In the genomic region with DNA sequence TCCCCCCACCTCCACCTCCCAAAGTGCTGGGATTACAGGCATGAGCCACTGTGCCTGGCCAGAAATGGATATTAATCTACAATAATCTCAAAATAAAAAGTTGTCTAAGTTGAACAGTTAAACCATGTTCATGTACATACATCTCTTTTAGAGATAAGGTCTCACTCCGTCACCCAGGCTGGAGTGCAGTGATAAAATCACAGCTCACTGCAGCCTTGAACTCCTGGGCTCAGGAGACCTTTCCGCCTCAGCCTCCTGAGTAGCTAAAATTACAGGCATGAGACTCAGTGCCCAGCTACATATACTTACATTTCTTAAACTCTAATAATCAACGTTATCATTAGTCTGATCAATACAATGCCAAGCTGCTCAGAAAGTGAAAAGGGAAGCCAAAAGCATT, we compare ENCODE assay signal across 20 cellular contexts. TPM values are rescaled to one million over a fixed set of nuclear protein-coding genes. Genes with fewer than 3 reads are reported as not detected.
DNase-seq lines count a peak whose midpoint lies in the region; ATAC-seq, FAIRE-seq and TF ChIP-seq lines count a peak whose summit lies in the region.
"Had no signal": no experiment of that assay in that cellular context is flagged by ENCODE, and none has a peak within 500 bp of the region (broad histone marks: within the 10 kb centered on the region; RNA-seq: fewer than 3 reads in every experiment).

No MANE protein-coding gene starts in this region.

- TF ChIP-seq RAD21 in K562 (CRISPR knock-in tag; conservative IDR thresholded peaks at IDR 0.05 in 1 of 2, IDR thresholded peaks at IDR 0.05 in 1 of 2) = no peak

- no peaks in the 10 kb centered on the region for H3K79me2 ChIP-seq in K562 (ENCODE audit: control insufficient read depth, insufficient read depth, low read length)

- H3K27me3 ChIP-seq in left ventricle myocardium inferior (ENCODE audit: low read depth) (no peaks in the 10 kb centered on the region), right cardiac atrium (ENCODE audit: control insufficient read depth, insufficient read depth) (no peaks in the 10 kb centered on the region), K562 (ENCODE audit: control insufficient read depth in 2 of 2, insufficient read depth in 2 of 2, low read length in 2 of 2) (no peaks in the 10 kb centered on the region), tibial artery (no peaks in the 10 kb centered on the region), MG63 (no peaks in the 10 kb centered on the region)

- no peak overlapping the region for H2AFZ ChIP-seq in K562 (ENCODE audit: low read depth, low read length)

- no peaks in the 10 kb centered on the region for H3K9me1 ChIP-seq in K562 (ENCODE audit: control insufficient read depth, insufficient read depth, low read length)

- H3K36me3 ChIP-seq in left ventricle myocardium inferior = peaks cover 23% of the 10 kb centered on the region
- peaks cover 4% of the 10 kb centered on the region; the same call in 1 of the 3 replicates for H3K36me3 ChIP-seq in K562 (ENCODE audit: control insufficient read depth, insufficient read depth, low read length)
- H3K36me3 ChIP-seq in tibial artery = peaks cover 0 to 22% (median 15%) of the 10 kb centered on the region in 3 donors
- no peaks in the 10 kb centered on the region for H3K36me3 ChIP-seq in MG63

- H3K9me3 ChIP-seq in left ventricle myocardium inferior (replicated peaks) (no peaks in the 10 kb centered on the region), right cardiac atrium (ENCODE audit: control insufficient read depth, low read length) (no peaks in the 10 kb centered on the region), K562 (replicated peaks; ENCODE audit: control insufficient read depth, insufficient read depth, low read depth, low read length) (no peaks in the 10 kb centered on the region), tibial artery (no peaks in the 10 kb centered on the region), MG63 (no peaks in the 10 kb centered on the region)
- H3K9me3 ChIP-seq: A549 had no signal

- no peak for TF ChIP-seq CTCF in left ventricle myocardium inferior (IDR thresholded peaks at IDR 0.05; ENCODE audit: borderline replicate concordance)
- no peak for TF ChIP-seq CTCF in K562 (IDR thresholded peaks at IDR 0.05 in 2 of 3, conservative IDR thresholded peaks at IDR 0.05 in 1 of 3; ENCODE audit: insufficient read depth in 2 of 3, low read depth in 1 of 3, low read length in 3 of 3)
- TF ChIP-seq CTCF in tibial artery (IDR thresholded peaks at IDR 0.05) = no peak

- no peak for FAIRE-seq in K562 (lab: Jason Lieb, UNC)
- FAIRE-seq: A549, GM19239, H1 had no signal

- no TSS peak for BruUV-seq in K562 (replicated peaks; lab: Mats Ljungman, UMichigan)

- POLR2A ChIA-PET in K562 (lab: Yijun Ruan, JAX) = interaction anchor here (3.2 kb wide), 1 partner anchor 8 kb away, joined by 10 read pairs; no protein-coding TSS in a partner anchor

- CTCF ChIA-PET in K562 (lab: Yijun Ruan, JAX; ENCODE audit: low intra/inter-chr PET ratio) = no interaction called here

- TF ChIP-seq EP300 in K562 (IDR thresholded peaks at IDR 0.05; ENCODE audit: low read length) = no peak

- no peak overlapping the region for H3K9ac ChIP-seq in K562 (ENCODE audit: insufficient read depth in 1 of 2, low read depth in 2 of 2, low read length in 2 of 2)

- no peak for ATAC-seq in right cardiac atrium
- no peak for ATAC-seq in K562
- no peak for ATAC-seq in activated CD4-positive, CD25-positive, alpha-beta regulatory T cell treated with anti-CD3 and anti-CD28 coated beads, Interleukin-2, amount 50 U/mL, for 24 hours
- ATAC-seq: A549 had no signal

- WGBS in right cardiac atrium = 75% methylated on average over 3 of the region's 3 CpGs
- WGBS in K562 (ENCODE audit: insufficient coverage, low coverage, missing lambda C conversion rate) = 10% methylated on average over 3 of the region's 3 CpGs

- in situ Hi-C loops in K562 (cut with MboI) = no loop called here

- H3K27ac ChIP-seq in left ventricle myocardium inferior (replicated peaks) (peak overlapping the region; percentile 63), right cardiac atrium (ENCODE audit: low read length) (no peak overlapping the region), K562 (ENCODE audit: extremely low read depth, low read depth, low read length) (no peak overlapping the region), tibial artery (peak overlapping the region; percentile 42 to 70)
- H3K27ac ChIP-seq: 22Rv1, A549, C4-2B had no signal

- no peaks in the 10 kb centered on the region; the same call in 1 of the 2 replicates for H4K20me1 ChIP-seq in K562 (replicated peaks; ENCODE audit: control insufficient read depth, insufficient read depth, low read length)

- no peak overlapping the region for H3K4me2 ChIP-seq in K562 (ENCODE audit: insufficient read depth, low read length)
- H3K4me2 ChIP-seq: A549 had no signal

- no peak overlapping the region for H3K4me3 ChIP-seq in left ventricle myocardium inferior
- H3K4me3 ChIP-seq in right cardiac atrium (ENCODE audit: low read length) = no peak overlapping the region
- no peak overlapping the region for H3K4me3 ChIP-seq in K562
- H3K4me3 ChIP-seq in tibial artery = no peak overlapping the region
- no peak overlapping the region for H3K4me3 ChIP-seq in MG63
- H3K4me3 ChIP-seq: A549 had no signal

- DNase-seq in left ventricle myocardium inferior (no peak), right cardiac atrium (no peak), K562 (ENCODE audit: extremely low read depth in 1 of 4, low spot score in 3 of 4) (no peak), tibial artery (no peak), MG63 (no peak), COLO668 (lab: John Stamatoyannopoulos, UW; ENCODE audit: unreplicated experiment) (no peak), NCI-H146 (lab: John Stamatoyannopoulos, UW) (no peak)
- DNase-seq: AML-193; CD4-positive, alpha-beta T cell; DMS79 treated with DMSO at 0.1 percent for 48 hours; GF-D8; H9 had no signal

- intact Hi-C loops in left ventricle myocardium inferior (cut with micrococcal nuclease) (no loop called here), right cardiac atrium (cut with DNase I) (no loop called here), K562 (cut with micrococcal nuclease) (no loop called here), tibial artery (cut with DNase I; ENCODE audit: low total_unique reads) (loop anchor here (5.0 kb wide), 1 partner anchor 38 kb away; a partner anchor contains a TSS)

- no peak for TF ChIP-seq POLR2A in K562 (conservative IDR thresholded peaks at IDR 0.05)

- H3K4me1 ChIP-seq in left ventricle myocardium inferior (peaks cover 74% of the 10 kb centered on the region), right cardiac atrium (ENCODE audit: control insufficient read depth, insufficient read depth, low read length) (peaks cover 19% of the 10 kb centered on the region), K562 (replicated peaks in 1 of 2; ENCODE audit: control insufficient read depth in 2 of 2, insufficient read depth in 2 of 2, low read length in 2 of 2) (peaks cover 0 to 15% of the 10 kb centered on the region in 2 experiments; a peak in 3 of 5 replicates), tibial artery (peaks cover 0 to 58% (median 37%) of the 10 kb centered on the region in 4 donors)
- H3K4me1 ChIP-seq: A549 had no signal

TF ChIP-seq in K562, 482 proteins besides CTCF, POLR2A, EP300 and RAD21 (continues in another document):
- TF ChIP-seq CBFA2T3 (IDR thresholded peaks at IDR 0.05) = 0 out of 2 replicates have a peak, but pooled peaks have one; percentile 19

RNA-seq across cellular contexts. Expression of a gene that starts 36.2 kb away (rescaled TPM):
- 21.1 TPM for total RNA-seq in left ventricle myocardium inferior
- total RNA-seq in right cardiac atrium = 10 to 100 TPM; 20.3 to 23.8 (median 22.1) TPM
- polyA plus RNA-seq in right cardiac atrium = 9.9 TPM
- 28.0 and 44.8 TPM in 2 replicates for total RNA-seq in K562 (2011; cell fraction: chromatin; rRNA removed; ENCODE audit: low replicate concordance)
- total RNA-seq in K562 (2011; cell fraction: nucleolus; rRNA removed) = 25.3 and 25.7 TPM in 2 replicates
- total RNA-seq in K562 (2011; cell fraction: nucleoplasm; rRNA removed) = 38.3 and 60.8 TPM in 2 replicates
- 2.3 and 3.2 TPM in 2 replicates for total RNA-seq in K562 (2014; rRNA removed)
- 2.9 and 3.5 TPM in 2 replicates for total RNA-seq in K562 (2014; rRNA removed; fragmentation: Illumina TruSeq; extraction: Trizol)
- 1.4 and 1.5 TPM in 2 replicates for total RNA-seq in K562 (2015; rRNA removed; fragmentation: Illumina TruSeq; extraction: Trizol)
- total RNA-seq in K562 (2021) = 3.9 and 4.5 TPM in 2 replicates
- 7.3 and 7.9 TPM in 2 replicates for polyA plus RNA-seq in K562 (2011; rRNA removed)
- polyA plus RNA-seq in K562 (2011; cell fraction: cytosol; rRNA removed) = 3.7 and 5.1 TPM in 2 replicates
- 7.6 and 10.0 TPM in 2 replicates for polyA plus RNA-seq in K562 (2011; cell fraction: nucleus; rRNA removed)
- polyA plus RNA-seq in K562 (2012) = 3.2 and 4.6 TPM in 2 replicates
- polyA plus RNA-seq in K562 (2014; fragmentation: Illumina TruSeq; extraction: Trizol) = 4.1 and 5.0 TPM in 2 replicates
- 1 to 10 TPM; 1.0 to 1.1 TPM for polyA plus RNA-seq in K562 (2014; fragmentation: Nextera tagmentation; extraction: Ambion mirVana)
- 3.0 TPM in 2 replicates for polyA plus RNA-seq in K562 (2014; rRNA removed)
- polyA minus RNA-seq in K562 (2011; rRNA and poly(A)+ RNA removed) = 11.4 and 12.1 TPM in 2 replicates
- 4.6 and 6.7 TPM in 2 replicates for polyA minus RNA-seq in K562 (2011; cell fraction: cytosol; rRNA and poly(A)+ RNA removed)
- polyA minus RNA-seq in K562 (2011; cell fraction: nucleus; rRNA and poly(A)+ RNA removed) = 15.8 and 17.0 TPM in 2 replicates
- total RNA-seq in MG63 (2014; rRNA removed; shearing (Covaris generic); ENCODE audit: low replicate concordance) = 1.7 and 2.8 TPM in 2 replicates
- total RNA-seq: HT-29 had no signal

RNA-seq across cellular contexts. Expression of a gene that starts 54.7 kb away (rescaled TPM):
- total RNA-seq in left ventricle myocardium inferior (not detected), right cardiac atrium (not detected), K562 (2014; rRNA removed) (0.24 TPM in 1 of 2 replicates, not detected in the other), K562 (2014; rRNA removed; fragmentation: Illumina TruSeq; extraction: Trizol) (not detected in 2 replicates), K562 (2015; rRNA removed; fragmentation: Illumina TruSeq; extraction: Trizol) (0.11 TPM in 2 replicates), K562 (2021) (not detected in 2 replicates)
- polyA plus RNA-seq in right cardiac atrium (not detected), K562 (2011; rRNA removed) (0.07 TPM in 1 of 2 replicates, not detected in the other), K562 (2014; fragmentation: Illumina TruSeq; extraction: Trizol) (not detected in 2 replicates), K562 (2014; fragmentation: Nextera tagmentation; extraction: Ambion mirVana) (not detected), K562 (2014; rRNA removed) (0.13 and 0.21 TPM in 2 replicates)
- not detected in 2 replicates for total RNA-seq in K562 (2011; cell fraction: chromatin; rRNA removed; ENCODE audit: low replicate concordance)
- total RNA-seq in K562 (2011; cell fraction: nucleolus; rRNA removed) = 0.53 TPM in 1 of 2 replicates, not detected in the other
- not detected in 2 replicates for total RNA-seq in K562 (2011; cell fraction: nucleoplasm; rRNA removed)
- polyA plus RNA-seq in K562 (2011; cell fraction: cytosol; rRNA removed) = not detected in 2 replicates
- polyA plus RNA-seq in K562 (2011; cell fraction: nucleus; rRNA removed) = 0.11 TPM in 1 of 2 replicates, not detected in the other
- 0.15 and 0.17 TPM in 2 replicates for polyA plus RNA-seq in K562 (2012)
- not detected in 2 replicates for polyA minus RNA-seq in K562 (2011; rRNA and poly(A)+ RNA removed)
- not detected in 2 replicates for polyA minus RNA-seq in K562 (2011; cell fraction: cytosol; rRNA and poly(A)+ RNA removed)
- polyA minus RNA-seq in K562 (2011; cell fraction: nucleus; rRNA and poly(A)+ RNA removed) = 0.22 TPM in 1 of 2 replicates, not detected in the other
- total RNA-seq in MG63 (2014; rRNA removed; shearing (Covaris generic); ENCODE audit: low replicate concordance) = not detected in 2 replicates
- total RNA-seq: CD4-positive, alpha-beta T cell; H1; H9; HT-29 had no signal
- polyA plus RNA-seq: A549, BJ, H1 had no signal

Comparison
In these comparisons a context has a peak if more than half of its experiments do, and no peak if none do; other contexts are left out.
1. H3K27ac ChIP-seq: peak in left ventricle myocardium inferior (single experiment) and tibial artery (2 of 2); none in right cardiac atrium (single experiment) and K562 (single experiment).